2 cellular contexts compared by ENCODE assay signal in genomic region chr5:55817030-55817429, GRCh38.
TF ChIP-seq lines count a peak whose summit lies in the region.

No MANE protein-coding gene starts in this region.

TF ChIP-seq in IMR-90, 13 proteins besides CTCF, POLR2A, EP300 and RAD21:
- TF ChIP-seq CEBPB (IDR thresholded peaks at IDR 0.05; ENCODE audit: low read depth, low read length) (peak; percentile 84), ELK1 (IDR thresholded peaks at IDR 0.05; ENCODE audit: borderline replicate concordance, low read depth, low read length) (no peak), MAFK (IDR thresholded peaks at IDR 0.05; ENCODE audit: low read depth, low read length) (no peak)
TF ChIP-seq in IMR-90: peak in this region for 1.

TF ChIP-seq in K562, 482 proteins besides CTCF, POLR2A, EP300 and RAD21:
- TF ChIP-seq ZFP1 (CRISPR knock-in tag; IDR thresholded peaks at IDR 0.05) (no peak), PHF8 (IDR thresholded peaks at IDR 0.05; ENCODE audit: borderline replicate concordance, low read length) (no peak), TSHZ1 (CRISPR knock-in tag; IDR thresholded peaks at IDR 0.05) (no peak), NFRKB (IDR thresholded peaks at IDR 0.05; ENCODE audit: low read depth) (no peak), CEBPG (CRISPR knock-in tag; IDR thresholded peaks at IDR 0.05) (no peak), CEBPG (tag; conservative IDR thresholded peaks at IDR 0.05 in 1 of 2, IDR thresholded peaks at IDR 0.05 in 1 of 2) (peak; percentile 30 to 55; a peak in 2 of 4 replicates), ZNF318 (IDR thresholded peaks at IDR 0.05; ENCODE audit: borderline replicate concordance in 1 of 2, low read depth in 1 of 2) (no peak)
- TF ChIP-seq, protein P1, sequence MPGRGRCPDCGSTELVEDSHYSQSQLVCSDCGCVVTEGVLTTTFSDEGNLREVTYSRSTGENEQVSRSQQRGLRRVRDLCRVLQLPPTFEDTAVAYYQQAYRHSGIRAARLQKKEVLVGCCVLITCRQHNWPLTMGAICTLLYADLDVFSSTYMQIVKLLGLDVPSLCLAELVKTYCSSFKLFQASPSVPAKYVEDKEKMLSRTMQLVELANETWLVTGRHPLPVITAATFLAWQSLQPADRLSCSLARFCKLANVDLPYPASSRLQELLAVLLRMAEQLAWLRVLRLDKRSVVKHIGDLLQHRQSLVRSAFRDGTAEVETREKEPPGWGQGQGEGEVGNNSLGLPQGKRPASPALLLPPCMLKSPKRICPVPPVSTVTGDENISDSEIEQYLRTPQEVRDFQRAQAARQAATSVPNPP (IDR thresholded peaks at IDR 0.05; ENCODE audit: borderline replicate concordance, insufficient read depth, insufficient read length): no peak
